ENCODE assay signal across 8 cellular contexts in genomic region chr12:118371354-118372282, GRCh38. TPM values are rescaled to one million over a fixed set of nuclear protein-coding genes. Genes with fewer than 3 reads are reported as not detected.
DNase-seq lines count a peak whose midpoint lies in the region; ATAC-seq, FAIRE-seq and TF ChIP-seq lines count a peak whose summit lies in the region.

No MANE protein-coding gene starts in this region.

- H3K36me3 ChIP-seq in WERI-Rb-1 (no peaks in the 10 kb centered on the region), endothelial cell of umbilical vein (ENCODE audit: control insufficient read depth in 2 of 2, extremely low read depth in 1 of 2, insufficient read depth in 2 of 2, low read length in 2 of 2) (no peaks in the 10 kb centered on the region)

- dilution Hi-C loops in endothelial cell of umbilical vein (cut with MboI; ENCODE audit: extremely low pct_ligation_motif_present, low sequenced_read_pairs), result no loop called here

- H3K9ac ChIP-seq in endothelial cell of umbilical vein (replicated peaks; ENCODE audit: extremely low read depth, insufficient read depth, low read length), result peak overlapping the region; percentile 67

- peak overlapping the region; percentile 19 for H2AFZ ChIP-seq in endothelial cell of umbilical vein (ENCODE audit: low read depth, low read length)

- H3K27ac ChIP-seq in WERI-Rb-1 (no peak overlapping the region), endothelial cell of umbilical vein (ENCODE audit: insufficient read depth, low read depth, low read length) (no peak overlapping the region)

- H3K4me1 ChIP-seq in endothelial cell of umbilical vein (ENCODE audit: control insufficient read depth, extremely low read depth, insufficient read depth, low read length), result peaks cover 12% of the 10 kb centered on the region

- H3K27me3 ChIP-seq in WERI-Rb-1 (ENCODE audit: insufficient read depth, low read depth, severe bottlenecking) (no peaks in the 10 kb centered on the region), endothelial cell of umbilical vein (ENCODE audit: control insufficient read depth in 2 of 2, insufficient read depth in 2 of 2, low read length in 2 of 2) (no peaks in the 10 kb centered on the region)

- CTCF ChIA-PET in endothelial cell of umbilical vein (lab: Charles Lee), result interaction anchor here (0.7 to 1.5 kb wide), 6 partner anchors 12 to 496 kb away, joined by 3 to 6 read pairs (median 4); no protein-coding TSS in a partner anchor

- intact Hi-C loops in activated CD4-positive, alpha-beta T cell treated with anti-CD3 and anti-CD28 coated beads, Interleukin-2, amount 10 ng/mL, durations not matched to agents 24 days and 14 days (cut with micrococcal nuclease), result loop anchor here (1.0 to 10.0 kb wide), 3 partner anchors 12 to 1177 kb away; partner anchors contain the start of gene FBXO21
- intact Hi-C loops in endothelial cell of umbilical vein (cut with micrococcal nuclease), result loop anchor here (2.0 to 10.0 kb wide), 2 partner anchors 315 to 687 kb away; no protein-coding TSS in a partner anchor

- BruUV-seq in endothelial cell of umbilical vein (replicated peaks; lab: Mats Ljungman, UMichigan), result no TSS peak

- H3K4me3 ChIP-seq in WERI-Rb-1 (ENCODE audit: low read depth, low read length), result peak overlapping the region; percentile 88
- peak overlapping the region; percentile 51 to 95 (median 79) for H3K4me3 ChIP-seq in endothelial cell of umbilical vein (replicated peaks in 1 of 3; ENCODE audit: insufficient read depth in 1 of 3, low read depth in 1 of 3, low read length in 3 of 3)

- H3K27me3 Mint-ChIP-seq in activated CD4-positive, alpha-beta T cell treated with anti-CD3 and anti-CD28 coated beads, Interleukin-2, amount 10 ng/mL, durations not matched to agents 24 days and 14 days, result peaks cover 15% of the 10 kb centered on the region
- H3K27me3 Mint-ChIP-seq in naive thymus-derived CD8-positive, alpha-beta T cell, result no peaks in the 10 kb centered on the region

- H3K9me1 ChIP-seq in endothelial cell of umbilical vein (replicated peaks; ENCODE audit: control insufficient read depth, extremely low read depth, insufficient read depth, low read length), result no peaks in the 10 kb centered on the region

- peak; percentile 71 for DNase-seq in activated CD4-positive, alpha-beta T cell treated with anti-CD3 and anti-CD28 coated beads, Interleukin-2, amount 10 ng/mL, durations not matched to agents 24 days and 14 days
- DNase-seq in activated CD4-positive, alpha-beta T cell treated with anti-CD3 and anti-CD28 coated beads, Interleukin-2, amount 50 U/mL, for 1 hour, result no peak
- DNase-seq in WERI-Rb-1, result peak; percentile 16
- peak; percentile 23 for DNase-seq in endothelial cell of umbilical vein (ENCODE audit: low read depth, low spot score)
- peak in 4 of 10 donors; percentile 8 to 30 (median 14) for DNase-seq in naive thymus-derived CD8-positive, alpha-beta T cell
- DNase-seq in GF-D8 (lab: John Stamatoyannopoulos, UW), result no peak

- peak overlapping the region; percentile 82 for H3K27ac Mint-ChIP-seq in activated CD4-positive, alpha-beta T cell treated with anti-CD3 and anti-CD28 coated beads, Interleukin-2, amount 10 ng/mL, durations not matched to agents 24 days and 14 days
- peak overlapping the region in 8 of 10 donors; percentile 27 to 97 (median 84) for H3K27ac Mint-ChIP-seq in naive thymus-derived CD8-positive, alpha-beta T cell

- ATAC-seq in naive thymus-derived CD8-positive, alpha-beta T cell, result no peak
- no peak for ATAC-seq in HG03354 (IDR thresholded peaks at IDR 0.05; ENCODE audit: poor library complexity, severe bottlenecking, unreplicated experiment)
- ATAC-seq in HG02981 (IDR thresholded peaks at IDR 0.05; ENCODE audit: unreplicated experiment), result no peak

- H3K9me3 ChIP-seq in WERI-Rb-1 (ENCODE audit: severe bottlenecking), result no peaks in the 10 kb centered on the region
- H3K9me3 ChIP-seq in endothelial cell of umbilical vein (replicated peaks; ENCODE audit: control insufficient read depth, insufficient read depth, low read length), result no peaks in the 10 kb centered on the region

- no peak for FAIRE-seq in endothelial cell of umbilical vein (lab: Jason Lieb, UNC)

- peak overlapping the region; percentile 90 for H3K4me2 ChIP-seq in endothelial cell of umbilical vein (ENCODE audit: insufficient read depth, low read length)

- H3K4me3 Mint-ChIP-seq in activated CD4-positive, alpha-beta T cell treated with anti-CD3 and anti-CD28 coated beads, Interleukin-2, amount 10 ng/mL, durations not matched to agents 24 days and 14 days, result peak overlapping the region; percentile 97
- peak overlapping the region; percentile 91 to 99 (median 95) for H3K4me3 Mint-ChIP-seq in naive thymus-derived CD8-positive, alpha-beta T cell

- H4K20me1 ChIP-seq in endothelial cell of umbilical vein (replicated peaks; ENCODE audit: control insufficient read depth, extremely low read depth, insufficient read depth, low read length), result no peaks in the 10 kb centered on the region

- POLR2A ChIA-PET in endothelial cell of umbilical vein (lab: Charles Lee), result no interaction called here
- POLR2A ChIA-PET in naive thymus-derived CD8-positive, alpha-beta T cell (lab: Charles Lee), result interaction anchor here (0.8 kb wide), 1 partner anchor 24 kb away, joined by 3 read pairs; no protein-coding TSS in a partner anchor

- no peaks in the 10 kb centered on the region for H3K9me3 Mint-ChIP-seq in activated CD4-positive, alpha-beta T cell treated with anti-CD3 and anti-CD28 coated beads, Interleukin-2, amount 10 ng/mL, durations not matched to agents 24 days and 14 days
- no peaks in the 10 kb centered on the region for H3K9me3 Mint-ChIP-seq in naive thymus-derived CD8-positive, alpha-beta T cell

- peaks cover 7% of the 10 kb centered on the region for H3K36me3 Mint-ChIP-seq in activated CD4-positive, alpha-beta T cell treated with anti-CD3 and anti-CD28 coated beads, Interleukin-2, amount 10 ng/mL, durations not matched to agents 24 days and 14 days (ENCODE audit: low read depth)
- no peaks in the 10 kb centered on the region for H3K36me3 Mint-ChIP-seq in naive thymus-derived CD8-positive, alpha-beta T cell

- peaks cover 38% of the 10 kb centered on the region for H3K4me1 Mint-ChIP-seq in activated CD4-positive, alpha-beta T cell treated with anti-CD3 and anti-CD28 coated beads, Interleukin-2, amount 10 ng/mL, durations not matched to agents 24 days and 14 days
- H3K4me1 Mint-ChIP-seq in naive thymus-derived CD8-positive, alpha-beta T cell, result peaks cover 16 to 51% (median 44%) of the 10 kb centered on the region in 4 donors

- TF ChIP-seq POLR2A in endothelial cell of umbilical vein (IDR thresholded peaks at IDR 0.05; ENCODE audit: low read depth, low read length), result no peak

- H3K79me2 ChIP-seq in endothelial cell of umbilical vein (ENCODE audit: control insufficient read depth, insufficient read depth, low read length), result peaks cover 40% of the 10 kb centered on the region

- TF ChIP-seq CTCF in WERI-Rb-1 (IDR thresholded peaks at IDR 0.05; ENCODE audit: low read depth, low read length), result no peak
- TF ChIP-seq CTCF in endothelial cell of umbilical vein (IDR thresholded peaks at IDR 0.05; ENCODE audit: extremely low read depth in 1 of 2, insufficient read depth in 1 of 2, low read depth in 1 of 2, low read length in 2 of 2), result no peak

TF ChIP-seq in endothelial cell of umbilical vein, 7 proteins besides CTCF, POLR2A, EP300 and RAD21:
- TF ChIP-seq MYC (IDR thresholded peaks at IDR 0.05; ENCODE audit: low read depth, low read length), result no peak
- TF ChIP-seq JUN (IDR thresholded peaks at IDR 0.05; ENCODE audit: borderline replicate concordance, insufficient read depth, insufficient read length, low read depth), result no peak
- no peak for TF ChIP-seq GATA2 (IDR thresholded peaks at IDR 0.05; ENCODE audit: insufficient read depth, insufficient read length, low read depth, low read length)
- TF ChIP-seq EZH2 (IDR thresholded peaks at IDR 0.05; ENCODE audit: borderline replicate concordance, low read depth, low read length, severe bottlenecking), result no peak
- no peak for TF ChIP-seq MAX (IDR thresholded peaks at IDR 0.05; ENCODE audit: insufficient read depth, insufficient read length)
- TF ChIP-seq POLR2AphosphoS5 (IDR thresholded peaks at IDR 0.05; ENCODE audit: insufficient read depth, low read depth, low read length), result no peak
- TF ChIP-seq FOS (IDR thresholded peaks at IDR 0.05; ENCODE audit: borderline replicate concordance, insufficient read depth, low read length), result no peak
TF ChIP-seq in endothelial cell of umbilical vein: peak in this region for 0.

RNA-seq across cellular contexts. Expression of gene TAOK3, which starts 1.1 kb away (rescaled TPM):
- 51.8 and 53.4 TPM in 2 replicates for total RNA-seq in activated CD4-positive, alpha-beta T cell treated with anti-CD3 and anti-CD28 coated beads, Interleukin-2, amount 10 ng/mL, durations not matched to agents 24 days and 14 days
- 23.1 and 28.9 TPM in 2 replicates for total RNA-seq in endothelial cell of umbilical vein
- 7.6 and 11.3 TPM in 2 replicates for polyA plus RNA-seq in endothelial cell of umbilical vein
- 16.0 and 16.1 TPM in 2 replicates for polyA plus RNA-seq in endothelial cell of umbilical vein (2011; cell fraction: cytosol; rRNA removed)
- 32.4 and 40.3 TPM in 2 replicates for polyA plus RNA-seq in endothelial cell of umbilical vein (2011; cell fraction: nucleus; rRNA removed)
- polyA plus RNA-seq in endothelial cell of umbilical vein (2012), result 33.8 and 43.3 TPM in 2 replicates
- polyA minus RNA-seq in endothelial cell of umbilical vein, result 52.6 and 59.0 TPM in 2 replicates
- polyA minus RNA-seq in endothelial cell of umbilical vein (2011; cell fraction: cytosol; rRNA and poly(A)+ RNA removed), result 6.0 TPM
- 38.0 and 52.2 TPM in 2 replicates for polyA minus RNA-seq in endothelial cell of umbilical vein (2011; cell fraction: nucleus; rRNA and poly(A)+ RNA removed)
- 10 to 100 TPM; 71.7 to 75.5 TPM for total RNA-seq in naive thymus-derived CD8-positive, alpha-beta T cell
- polyA plus RNA-seq in naive thymus-derived CD8-positive, alpha-beta T cell, result 10 to 100 TPM; 71.6 to 86.4 (median 74.7) TPM

RNA-seq across cellular contexts. Expression of gene SUDS3, which starts 4.7 kb away (rescaled TPM):
- 22.0 and 23.6 TPM in 2 replicates for total RNA-seq in activated CD4-positive, alpha-beta T cell treated with anti-CD3 and anti-CD28 coated beads, Interleukin-2, amount 10 ng/mL, durations not matched to agents 24 days and 14 days
- 25.6 and 27.4 TPM in 2 replicates for total RNA-seq in endothelial cell of umbilical vein
- polyA plus RNA-seq in endothelial cell of umbilical vein, result 14.3 and 16.9 TPM in 2 replicates
- 10.6 and 11.7 TPM in 2 replicates for polyA plus RNA-seq in endothelial cell of umbilical vein (2011; cell fraction: cytosol; rRNA removed)
- 39.6 and 53.1 TPM in 2 replicates for polyA plus RNA-seq in endothelial cell of umbilical vein (2011; cell fraction: nucleus; rRNA removed)
- 15.9 and 17.1 TPM in 2 replicates for polyA plus RNA-seq in endothelial cell of umbilical vein (2012)
- 36.2 and 38.4 TPM in 2 replicates for polyA minus RNA-seq in endothelial cell of umbilical vein
- polyA minus RNA-seq in endothelial cell of umbilical vein (2011; cell fraction: cytosol; rRNA and poly(A)+ RNA removed), result 13.4 TPM
- polyA minus RNA-seq in endothelial cell of umbilical vein (2011; cell fraction: nucleus; rRNA and poly(A)+ RNA removed), result 34.2 and 42.4 TPM in 2 replicates
- 10 to 100 TPM; 29.8 to 31.7 TPM for total RNA-seq in naive thymus-derived CD8-positive, alpha-beta T cell
- polyA plus RNA-seq in naive thymus-derived CD8-positive, alpha-beta T cell, result 10 to 100 TPM; 10.7 to 13.9 (median 13.7) TPM

Comparison
In these comparisons a context has a peak if more than half of its experiments do, and no peak if none do; other contexts are left out.
1. DNase-seq: peak in activated CD4-positive, alpha-beta T cell treated with anti-CD3 and anti-CD28 coated beads, Interleukin-2, amount 10 ng/mL, durations not matched to agents 24 days and 14 days (single experiment), WERI-Rb-1 (single experiment) and endothelial cell of umbilical vein (single experiment); none in activated CD4-positive, alpha-beta T cell treated with anti-CD3 and anti-CD28 coated beads, Interleukin-2, amount 50 U/mL, for 1 hour (single experiment) and GF-D8 (single experiment).